1 cellular context compared by ENCODE assay signal in the genomic region with DNA sequence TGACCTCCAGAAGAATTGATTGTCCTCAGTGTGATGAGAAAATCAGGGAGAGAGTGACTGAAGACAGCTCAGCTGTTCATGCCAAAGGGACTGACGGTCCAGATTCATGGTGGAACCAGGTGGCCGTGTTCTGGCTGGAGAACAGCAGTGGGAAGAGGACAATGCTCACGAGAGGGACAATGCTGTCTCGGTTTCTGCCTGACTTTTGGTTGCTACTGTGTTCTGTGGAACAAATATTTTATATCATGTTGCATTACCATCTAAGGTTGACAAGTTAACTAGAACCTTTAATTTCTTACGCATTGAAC.
TF ChIP-seq lines count a peak whose summit lies in the region.

No MANE protein-coding gene starts in this region.

TF ChIP-seq in A549, 52 proteins besides CTCF, POLR2A, EP300 and RAD21 (continued from another document):
- TF ChIP-seq, protein P1, sequence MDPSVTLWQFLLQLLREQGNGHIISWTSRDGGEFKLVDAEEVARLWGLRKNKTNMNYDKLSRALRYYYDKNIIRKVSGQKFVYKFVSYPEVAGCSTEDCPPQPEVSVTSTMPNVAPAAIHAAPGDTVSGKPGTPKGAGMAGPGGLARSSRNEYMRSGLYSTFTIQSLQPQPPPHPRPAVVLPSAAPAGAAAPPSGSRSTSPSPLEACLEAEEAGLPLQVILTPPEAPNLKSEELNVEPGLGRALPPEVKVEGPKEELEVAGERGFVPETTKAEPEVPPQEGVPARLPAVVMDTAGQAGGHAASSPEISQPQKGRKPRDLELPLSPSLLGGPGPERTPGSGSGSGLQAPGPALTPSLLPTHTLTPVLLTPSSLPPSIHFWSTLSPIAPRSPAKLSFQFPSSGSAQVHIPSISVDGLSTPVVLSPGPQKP (IDR thresholded peaks at IDR 0.05; ENCODE audit: low read depth, low read length): no peak
- TF ChIP-seq ATOH8 (CRISPR knock-in tag; IDR thresholded peaks at IDR 0.05; ENCODE audit: low read depth): no peak
- no peak for TF ChIP-seq ESRRA (IDR thresholded peaks at IDR 0.05; ENCODE audit: borderline replicate concordance, low read length)
- TF ChIP-seq HEYL (CRISPR knock-in tag; IDR thresholded peaks at IDR 0.05): no peak
- no peak for TF ChIP-seq CHD4 (IDR thresholded peaks at IDR 0.05; ENCODE audit: borderline replicate concordance)
